In genomic region chr12:131332224-131332623, GRCh38 we compare ENCODE assay signal across 25 cellular contexts.
"Had no signal": no experiment of that assay in that cellular context is flagged by ENCODE, and none has a peak within 500 bp of the region (broad histone marks: within the 10 kb centered on the region; RNA-seq: fewer than 3 reads in every experiment).

No MANE protein-coding gene starts in this region.

- DNase-seq: effector memory CD8-positive, alpha-beta T cell; esophagus squamous epithelium; foreskin fibroblast; glutamatergic neuron; immature natural killer cell; kidney; left cardiac atrium; left ventricle myocardium inferior; lower lobe of right lung; midbrain; nucleus accumbens; pancreas; right cardiac atrium; stimulated activated CD4-positive, alpha-beta T cell treated with anti-CD3 and anti-CD28 coated beads, Interleukin-4, amount 100 ng/mL, for 1 hour; stimulated activated CD8-positive, alpha-beta memory T cell treated with anti-CD3 and anti-CD28 coated beads, Interleukin-4, amount 100 ng/mL, for 48 hours; stimulated activated naive CD8-positive, alpha-beta T cell treated with anti-CD3 and anti-CD28 coated beads, Interleukin-15, Interleukin-2, amounts not matched to agents 100 U/mL and 50 U/mL, for 24 hours; thyroid gland had no signal

- H3K9me3 Mint-ChIP-seq: dendritic cell treated with granulocyte-macrophage colony-stimulating factor and Interleukin-4, amounts not matched to agents 40 ng/mL and 50 ng/mL, for 4 days; effector memory CD8-positive, alpha-beta T cell; stimulated activated effector memory CD8-positive, alpha-beta T cell treated with anti-CD3 and anti-CD28 coated beads, Interleukin-12 subunit alpha, Interleukin-12 subunit beta, amount 100 ng/mL, for 72 hours had no signal

- H3K27me3 ChIP-seq: gastroesophageal sphincter, pancreas, thyroid gland had no signal

- H3K4me1 Mint-ChIP-seq: memory B cell had no signal

- H3K27ac Mint-ChIP-seq: dendritic cell treated with granulocyte-macrophage colony-stimulating factor and Interleukin-4, amounts not matched to agents 40 ng/mL and 50 ng/mL, for 4 days; memory B cell; progenitor cell of endocrine pancreas; stimulated activated effector memory CD8-positive, alpha-beta T cell treated with anti-CD3 and anti-CD28 coated beads, Interleukin-12 subunit alpha, Interleukin-12 subunit beta, amount 100 ng/mL, for 72 hours; type B pancreatic cell had no signal

- H3K4me3 ChIP-seq: esophagus squamous epithelium, gastroesophageal sphincter, left ventricle myocardium inferior, lower lobe of right lung, pancreas, smooth muscle cell, suprapubic skin, thyroid gland had no signal

- H3K36me3 ChIP-seq: esophagus squamous epithelium, gastroesophageal sphincter, left ventricle myocardium inferior, lower lobe of right lung, pancreas, suprapubic skin, thyroid gland had no signal

- FAIRE-seq: kidney, pancreas had no signal

- H3K4me3 Mint-ChIP-seq: dendritic cell treated with granulocyte-macrophage colony-stimulating factor and Interleukin-4, amounts not matched to agents 40 ng/mL and 50 ng/mL, for 4 days; effector memory CD8-positive, alpha-beta T cell; memory B cell; stimulated activated effector memory CD8-positive, alpha-beta T cell treated with anti-CD3 and anti-CD28 coated beads, Interleukin-12 subunit alpha, Interleukin-12 subunit beta, amount 100 ng/mL, for 72 hours; type B pancreatic cell had no signal

- H3K36me3 Mint-ChIP-seq: immature natural killer cell; memory B cell; stimulated activated effector memory CD8-positive, alpha-beta T cell treated with anti-CD3 and anti-CD28 coated beads, Interleukin-12 subunit alpha, Interleukin-12 subunit beta, amount 100 ng/mL, for 72 hours; type B pancreatic cell had no signal

- H3K27me3 Mint-ChIP-seq: dendritic cell treated with granulocyte-macrophage colony-stimulating factor and Interleukin-4, amounts not matched to agents 40 ng/mL and 50 ng/mL, for 4 days had no signal
